In genomic region chr10:79245539-79246208, GRCh38 we compare ENCODE assay signal across 8 cellular contexts.
DNase-seq lines count a peak whose midpoint lies in the region; ATAC-seq lines count a peak whose summit lies in the region.

No MANE protein-coding gene starts in this region.

- H3K4me3 Mint-ChIP-seq in activated T-cell treated with anti-CD3 and anti-CD28 coated beads, Interleukin-2, amount 50 U/mL, for 72 hours = peak overlapping the region; percentile 76 to 87
- H3K4me3 Mint-ChIP-seq in activated T-helper 17 cell treated with anti-CD3 and anti-CD28 coated beads, Interleukin-2, amount 50 U/mL, for 72 hours = peak overlapping the region; percentile 94

- H3K36me3 ChIP-seq in mucosa of rectum (ENCODE audit: control insufficient read depth in 2 of 2, insufficient read depth in 2 of 2, low read length in 2 of 2) (no peaks in the 10 kb centered on the region), thymus (ENCODE audit: control insufficient read depth, insufficient read depth) (peaks cover 3% of the 10 kb centered on the region)

- peak overlapping the region; percentile 4 to 13 for H3K4me3 ChIP-seq in mucosa of rectum (ENCODE audit: low read length in 2 of 2)
- H3K4me3 ChIP-seq in thymus (ENCODE audit: low read length) = no peak overlapping the region

- DNase-seq in activated T-cell treated with anti-CD3 and anti-CD28 coated beads, Interleukin-2, amount 50 U/mL, for 72 hours = no peak
- no peak for DNase-seq in activated T-cell treated with anti-CD3 and anti-CD28 coated beads for 4 hours
- DNase-seq in activated effector memory CD4-positive, alpha-beta T cell treated with anti-CD3 and anti-CD28 coated beads, Interleukin-2, amount 50 U/mL, for 16 hours = no peak

- WGBS in thymus = 92% methylated on average over 9 of the region's 9 CpGs

- no peak for ATAC-seq in activated T-cell treated with anti-CD3 and anti-CD28 coated beads, Interleukin-2, amount 50 U/mL, for 72 hours (replicated peaks in 1 of 2)
- ATAC-seq in activated T-helper 17 cell treated with anti-CD3 and anti-CD28 coated beads, Interleukin-2, amount 50 U/mL, for 72 hours (replicated peaks) = no peak
- ATAC-seq in HG02610 (IDR thresholded peaks at IDR 0.05; ENCODE audit: unreplicated experiment) (no peak), esophagus mucosa (no peak)

- H3K27ac Mint-ChIP-seq in activated T-cell treated with anti-CD3 and anti-CD28 coated beads, Interleukin-2, amount 50 U/mL, for 72 hours = peak overlapping the region; percentile 17
- peak overlapping the region; percentile 86 for H3K27ac Mint-ChIP-seq in activated T-helper 17 cell treated with anti-CD3 and anti-CD28 coated beads, Interleukin-2, amount 50 U/mL, for 72 hours

- H3K27me3 ChIP-seq in mucosa of rectum (ENCODE audit: control insufficient read depth in 2 of 2, insufficient read depth in 2 of 2, low read length in 2 of 2) (peaks cover 0 to 3% of the 10 kb centered on the region in 2 donors), thymus (ENCODE audit: control insufficient read depth, insufficient read depth) (no peaks in the 10 kb centered on the region)

- peak overlapping the region; percentile 42 to 45 for H3K9ac ChIP-seq in mucosa of rectum (ENCODE audit: low read depth in 1 of 2, low read length in 2 of 2)

- H3K36me3 Mint-ChIP-seq in activated T-cell treated with anti-CD3 and anti-CD28 coated beads, Interleukin-2, amount 50 U/mL, for 72 hours (ENCODE audit: insufficient read depth in 2 of 2) = peaks cover 0 to 3% of the 10 kb centered on the region in 2 donors
- peaks cover 39% of the 10 kb centered on the region for H3K36me3 Mint-ChIP-seq in activated T-helper 17 cell treated with anti-CD3 and anti-CD28 coated beads, Interleukin-2, amount 50 U/mL, for 72 hours (ENCODE audit: low read depth)

- H3K9me3 ChIP-seq in mucosa of rectum (ENCODE audit: control insufficient read depth in 2 of 2, low read length in 2 of 2) = no peaks in the 10 kb centered on the region
- no peaks in the 10 kb centered on the region for H3K9me3 ChIP-seq in thymus (ENCODE audit: control insufficient read depth)

- peaks cover 81% of the 10 kb centered on the region for H3K4me1 Mint-ChIP-seq in activated T-cell treated with anti-CD3 and anti-CD28 coated beads, Interleukin-2, amount 50 U/mL, for 72 hours (ENCODE audit: low read depth)
- H3K4me1 Mint-ChIP-seq in activated T-helper 17 cell treated with anti-CD3 and anti-CD28 coated beads, Interleukin-2, amount 50 U/mL, for 72 hours = peaks cover 51% of the 10 kb centered on the region

- H3K27me3 Mint-ChIP-seq in activated T-cell treated with anti-CD3 and anti-CD28 coated beads, Interleukin-2, amount 50 U/mL, for 72 hours (ENCODE audit: low read depth) = no peaks in the 10 kb centered on the region
- no peaks in the 10 kb centered on the region for H3K27me3 Mint-ChIP-seq in activated T-helper 17 cell treated with anti-CD3 and anti-CD28 coated beads, Interleukin-2, amount 50 U/mL, for 72 hours

- H3K27ac ChIP-seq in mucosa of rectum (ENCODE audit: low read depth in 2 of 2, low read length in 2 of 2) (peak overlapping the region; percentile 71 to 73), thymus (ENCODE audit: low read depth) (peak overlapping the region; percentile 85)

- H3K4me1 ChIP-seq in mucosa of rectum (ENCODE audit: control insufficient read depth in 2 of 2, insufficient read depth in 2 of 2, low read length in 2 of 2) (peaks cover 59 to 63% of the 10 kb centered on the region in 2 donors), thymus (ENCODE audit: control insufficient read depth, insufficient read depth, low read length) (peaks cover 39% of the 10 kb centered on the region)

- H3K9me3 Mint-ChIP-seq in activated T-cell treated with anti-CD3 and anti-CD28 coated beads, Interleukin-2, amount 50 U/mL, for 72 hours = no peaks in the 10 kb centered on the region
- H3K9me3 Mint-ChIP-seq in activated T-helper 17 cell treated with anti-CD3 and anti-CD28 coated beads, Interleukin-2, amount 50 U/mL, for 72 hours = no peaks in the 10 kb centered on the region
